Comparison of ENCODE assay signal across 17 cellular contexts in genomic region chr13:23771966-23772365, GRCh38.
DNase-seq lines count a peak whose midpoint lies in the region; ATAC-seq and TF ChIP-seq lines count a peak whose summit lies in the region.
"Had no signal": no experiment of that assay in that cellular context is flagged by ENCODE, and none has a peak within 500 bp of the region (broad histone marks: within the 10 kb centered on the region; RNA-seq: fewer than 3 reads in every experiment).

No MANE protein-coding gene starts in this region.

- CTCF ChIA-PET in SK-N-SH (lab: Yijun Ruan, JAX) = interaction anchor here (1.0 to 1.2 kb wide), 2 partner anchors 17 to 305 kb away, joined by 4 read pairs; no protein-coding TSS in a partner anchor

- TF ChIP-seq POLR2A in Peyer's patch (IDR thresholded peaks at IDR 0.05) = no peak

- TF ChIP-seq CTCF in SK-N-SH (IDR thresholded peaks at IDR 0.05) (no peak), foreskin keratinocyte (conservative IDR thresholded peaks at IDR 0.05) (no peak), smooth muscle cell (IDR thresholded peaks at IDR 0.05; ENCODE audit: borderline replicate concordance, insufficient read depth, poor library complexity, severe bottlenecking) (no peak), Peyer's patch (IDR thresholded peaks at IDR 0.05) (no peak)

- no peak overlapping the region for H3K9ac ChIP-seq in SK-N-SH
- peak overlapping the region; percentile 18 for H3K9ac ChIP-seq in smooth muscle cell (ENCODE audit: low read depth)

- H3K79me2 ChIP-seq in SK-N-SH (ENCODE audit: insufficient read depth) (no peaks in the 10 kb centered on the region), smooth muscle cell (ENCODE audit: low read depth) (no peaks in the 10 kb centered on the region)

- H3F3A ChIP-seq in SK-N-SH (replicated peaks; ENCODE audit: insufficient read depth) (no peaks in the 10 kb centered on the region), smooth muscle cell (ENCODE audit: low read depth) (no peaks in the 10 kb centered on the region)

- H4K20me1 ChIP-seq in SK-N-SH (ENCODE audit: insufficient read depth) (no peaks in the 10 kb centered on the region), smooth muscle cell (ENCODE audit: low read depth) (no peaks in the 10 kb centered on the region)

- H3K4me2 ChIP-seq in SK-N-SH (no peak overlapping the region), smooth muscle cell (no peak overlapping the region)

- H3K27me3 ChIP-seq in SK-N-SH (ENCODE audit: insufficient read depth) = no peaks in the 10 kb centered on the region
- H3K27me3 ChIP-seq in foreskin keratinocyte = no peaks in the 10 kb centered on the region
- no peaks in the 10 kb centered on the region for H3K27me3 ChIP-seq in smooth muscle cell (ENCODE audit: low read depth)
- no peaks in the 10 kb centered on the region for H3K27me3 ChIP-seq in Peyer's patch
- H3K27me3 ChIP-seq: SJSA1 had no signal

- H3K4me3 ChIP-seq in SK-N-SH (ENCODE audit: low read depth in 2 of 2, low read length in 1 of 2) = no peak overlapping the region
- no peak overlapping the region for H3K4me3 ChIP-seq in smooth muscle cell
- H3K4me3 ChIP-seq in Peyer's patch = no peak overlapping the region
- H3K4me3 ChIP-seq: SJSA1 had no signal

- no peak for TF ChIP-seq EP300 in SK-N-SH (IDR thresholded peaks at IDR 0.05; ENCODE audit: borderline replicate concordance in 1 of 2, low read depth in 1 of 2, low read length in 1 of 2)

- ATAC-seq in GM18909 (IDR thresholded peaks at IDR 0.05; ENCODE audit: poor library complexity, unreplicated experiment) (peak; percentile 12), foreskin keratinocyte (peak; percentile 89), HG02610 (IDR thresholded peaks at IDR 0.05; ENCODE audit: unreplicated experiment) (no peak)
- ATAC-seq: WTC11 had no signal

- H3K9me3 ChIP-seq in SK-N-SH (no peaks in the 10 kb centered on the region), smooth muscle cell (replicated peaks; ENCODE audit: low read depth) (no peaks in the 10 kb centered on the region), Peyer's patch (no peaks in the 10 kb centered on the region)
- H3K9me3 ChIP-seq: SJSA1 had no signal

- H3K4me1 ChIP-seq in SK-N-SH (ENCODE audit: control insufficient read depth in 1 of 2, insufficient read depth in 2 of 2, low read depth in 1 of 2, low read length in 1 of 2) = peaks cover 0 to 9% of the 10 kb centered on the region in 2 experiments; a peak in 1 of 4 replicates
- H3K4me1 ChIP-seq in foreskin keratinocyte = peaks cover 23% of the 10 kb centered on the region
- no peaks in the 10 kb centered on the region for H3K4me1 ChIP-seq in smooth muscle cell (ENCODE audit: low read depth)
- no peaks in the 10 kb centered on the region for H3K4me1 ChIP-seq in Peyer's patch
- H3K4me1 ChIP-seq: SJSA1 had no signal

- DNase-seq in SK-N-SH = no peak
- DNase-seq in foreskin keratinocyte = peak; percentile 84 to 91
- DNase-seq in smooth muscle cell (lab: John Stamatoyannopoulos, UW; ENCODE audit: unreplicated experiment) = no peak
- no peak for DNase-seq in Peyer's patch
- DNase-seq in central memory CD4-positive, alpha-beta T cell = no peak
- DNase-seq: activated CD4-positive, alpha-beta memory T cell treated with anti-CD3 and anti-CD28 coated beads, Interleukin-2, amount 10 ng/mL, durations not matched to agents 7 days and 5 days; activated naive CD4-positive, alpha-beta T cell treated with anti-CD3 and anti-CD28 coated beads, Interleukin-2, amount 10 ng/mL, durations not matched to agents 7 days and 5 days; activated T-cell treated with anti-CD3 and anti-CD28 coated beads, Interleukin-2, amount 50 U/mL, for 24 hours; aorta; DMS79; NCI-H1436; NCI-H2171 treated with DMSO at 0.1 percent for 48 hours; OCI-M1 had no signal

- H3K27ac ChIP-seq in SK-N-SH (ENCODE audit: low read depth in 2 of 2, low read length in 1 of 2) (no peak overlapping the region), foreskin keratinocyte (peak overlapping the region; percentile 56), smooth muscle cell (ENCODE audit: low read depth) (peak overlapping the region; percentile 76), Peyer's patch (no peak overlapping the region)
- H3K27ac ChIP-seq: SJSA1 had no signal

- H3K36me3 ChIP-seq in SK-N-SH (replicated peaks in 1 of 2; ENCODE audit: control insufficient read depth in 1 of 2, insufficient read depth in 2 of 2, low read length in 1 of 2) = no peaks in the 10 kb centered on the region
- no peaks in the 10 kb centered on the region for H3K36me3 ChIP-seq in smooth muscle cell (ENCODE audit: low read depth)
- H3K36me3 ChIP-seq in Peyer's patch = no peaks in the 10 kb centered on the region
- H3K36me3 ChIP-seq: SJSA1 had no signal

- no peaks in the 10 kb centered on the region for H3K9me2 ChIP-seq in SK-N-SH

- TF ChIP-seq RAD21 in SK-N-SH (IDR thresholded peaks at IDR 0.05; ENCODE audit: low read length) = no peak

- H2AFZ ChIP-seq in SK-N-SH (ENCODE audit: low read depth) = no peak overlapping the region
- H2AFZ ChIP-seq in smooth muscle cell (ENCODE audit: low read depth) = no peak overlapping the region

- POLR2A ChIA-PET in SK-N-SH (lab: Yijun Ruan, JAX) = no interaction called here

- WGBS in SK-N-SH (ENCODE audit: low lambda C conversion rate) = 52% methylated on average over 3 of the region's 3 CpGs
- 78% methylated on average over 3 of the region's 3 CpGs for WGBS in smooth muscle cell (ENCODE audit: low lambda C conversion rate)

TF ChIP-seq in SK-N-SH, 30 proteins besides CTCF, POLR2A, EP300 and RAD21:
- TF ChIP-seq PBX3 (IDR thresholded peaks at IDR 0.05) (peak; percentile 43), FOSL2 (IDR thresholded peaks at IDR 0.05; ENCODE audit: borderline replicate concordance, low read depth) (peak; percentile 19; the same call in 1 of the 2 replicates), GABPA (IDR thresholded peaks at IDR 0.05; ENCODE audit: low read depth) (no peak), RFX5 (IDR thresholded peaks at IDR 0.05; ENCODE audit: low read length) (no peak), TCF12 (IDR thresholded peaks at IDR 0.05) (peak; percentile 48; the same call in 1 of the 2 replicates)
TF ChIP-seq in SK-N-SH: peak in this region for 3.

Comparison
In these comparisons a context has a peak if more than half of its experiments do, and no peak if none do; other contexts are left out.
1. DNase-seq: peak in foreskin keratinocyte (2 of 2); none in SK-N-SH (single experiment), smooth muscle cell (single experiment), Peyer's patch (0 of 3) and central memory CD4-positive, alpha-beta T cell (single experiment).
2. H3K27ac ChIP-seq: peak in foreskin keratinocyte (single experiment) and smooth muscle cell (single experiment); none in SK-N-SH (0 of 2) and Peyer's patch (0 of 4).